In the genomic region with DNA sequence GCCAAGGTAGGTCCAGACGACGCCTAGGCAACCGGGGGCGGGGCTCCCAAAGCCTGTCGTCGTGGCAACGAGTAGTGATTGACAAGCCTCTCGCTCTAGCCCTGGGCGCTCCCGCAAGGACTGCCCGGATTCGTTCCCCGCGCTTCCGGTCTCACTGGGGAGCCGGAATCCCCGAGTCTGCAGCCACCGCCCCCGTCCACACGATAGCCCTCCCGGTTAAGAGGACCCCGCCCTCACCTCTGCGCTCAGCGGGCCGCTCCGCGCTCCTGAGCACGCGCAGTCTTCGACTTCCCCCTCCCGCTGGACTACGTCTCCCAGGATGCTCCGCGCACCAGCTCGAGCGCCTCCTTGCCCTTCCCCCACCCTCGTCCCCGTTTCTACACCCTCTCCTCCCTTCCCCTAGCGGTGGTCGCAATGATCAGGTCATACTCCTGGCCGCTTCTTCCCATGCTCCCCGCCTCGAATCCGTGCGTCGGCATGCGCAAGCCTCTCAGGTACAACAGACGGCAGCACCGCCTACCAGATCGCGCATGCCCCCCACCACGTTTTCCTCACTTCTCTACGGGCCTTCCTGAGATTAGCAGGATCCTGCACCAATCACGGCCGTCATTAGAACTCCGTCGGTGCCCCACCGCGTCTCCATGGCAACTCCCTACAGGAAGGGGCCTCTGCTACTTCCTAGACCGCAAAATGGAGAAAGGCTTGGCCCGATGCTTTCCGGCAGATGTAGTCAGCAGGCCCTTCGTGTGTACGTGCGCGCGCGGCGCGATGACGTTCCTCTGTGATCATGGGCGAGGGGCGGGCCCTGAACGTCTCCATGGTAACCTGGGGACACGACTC, we compare ENCODE assay signal across 8 cellular contexts. TPM values are rescaled to one million over a fixed set of nuclear protein-coding genes. Genes with fewer than 3 reads are reported as not detected.
DNase-seq lines count a peak whose midpoint lies in the region; ATAC-seq and TF ChIP-seq lines count a peak whose summit lies in the region.

Gene MZF1 (minus strand): TSS at position 518 of the 840 bp plus-strand sequence. CDS start 1,946 bp downstream, outside the sequence.

- DNase-seq in activated gamma-delta T cell treated with Interleukin-2 at 50 U/mL for 16 hours (peak; percentile 100), activated gamma-delta T cell (lab: John Stamatoyannopoulos, UW) (no peak), left lung (peak; percentile 100), UCSD-AML1 (lab: John Stamatoyannopoulos, UW; ENCODE audit: unreplicated experiment) (no peak)
- DNase-seq in stimulated activated CD4-positive, alpha-beta T cell treated with anti-CD3 and anti-CD28 coated beads, Interleukin-4, amount 100 ng/mL, for 24 hours, result peak; percentile 100

- peaks cover 9 to 43% of the 10 kb centered on the region in 2 donors for H3K4me1 ChIP-seq in left lung

- peaks cover 0 to 32% of the 10 kb centered on the region in 2 donors for H3K36me3 ChIP-seq in left lung

- H3K27ac ChIP-seq in cingulate gyrus (ENCODE audit: low read depth, low read length) (peak within 1 kb of the TSS; percentile 99), left lung (peak within 1 kb of the TSS; percentile 95 to 99)

- intact Hi-C loops in left lung (cut with DNase I), result no loop called here

- no peaks in the 10 kb centered on the region for H3K27me3 ChIP-seq in left lung

- TF ChIP-seq CTCF in WI38 (IDR thresholded peaks at IDR 0.05; ENCODE audit: low read depth, low read length) (no peak), left lung (IDR thresholded peaks at IDR 0.05) (no peak)

- H3K9me3 ChIP-seq in left lung, result no peaks in the 10 kb centered on the region

- ATAC-seq in HG03196 (IDR thresholded peaks at IDR 0.05; ENCODE audit: unreplicated experiment) (peak; percentile 51), left lung (peak; percentile 78)

- peak within 1 kb of the TSS; percentile 74 for H3K4me3 ChIP-seq in WI38 (ENCODE audit: low read depth, low read length)
- H3K4me3 ChIP-seq in left lung, result peak within 1 kb of the TSS; percentile 55 to 81

RNA-seq across cellular contexts. Expression of gene MZF1, which starts in this region (rescaled TPM):
- total RNA-seq in left lung, result 10 to 100 TPM; 29.6 to 33.7 TPM

Comparison
In these comparisons a context has a peak if more than half of its experiments do, and no peak if none do; other contexts are left out.
1. DNase-seq: peak in activated gamma-delta T cell treated with Interleukin-2 at 50 U/mL for 16 hours (single experiment), left lung (2 of 2) and stimulated activated CD4-positive, alpha-beta T cell treated with anti-CD3 and anti-CD28 coated beads, Interleukin-4, amount 100 ng/mL, for 24 hours (single experiment); none in activated gamma-delta T cell (single experiment) and UCSD-AML1 (single experiment).